8 cellular contexts compared by ENCODE assay signal in the genomic region with DNA sequence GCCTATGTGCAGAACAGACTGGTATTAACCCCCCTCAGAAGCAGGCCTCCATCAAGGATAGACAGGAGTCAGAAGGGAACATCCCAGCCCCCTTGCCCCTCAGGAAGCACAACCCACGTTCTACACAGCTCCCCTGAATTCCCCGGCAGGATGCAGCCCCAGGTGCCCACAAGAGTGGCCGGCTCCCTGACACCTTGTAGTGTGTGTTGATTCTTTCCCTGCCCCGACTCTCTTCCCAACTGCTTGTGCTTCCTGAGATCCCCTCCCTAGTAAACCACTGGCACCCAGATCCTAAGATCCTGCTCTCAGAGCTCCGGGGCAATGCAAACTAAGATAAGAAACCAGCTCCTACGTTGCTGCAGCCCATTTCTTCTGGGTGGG. TPM values are rescaled to one million over a fixed set of nuclear protein-coding genes. Genes with fewer than 3 reads are reported as not detected.
DNase-seq lines count a peak whose midpoint lies in the region; FAIRE-seq and TF ChIP-seq lines count a peak whose summit lies in the region.

No MANE protein-coding gene starts in this region.

- WGBS in esophagus squamous epithelium, 2 donors: 36 to 41% methylated on average over 4 to 6 of the region's 6 CpGs

- H3K27ac ChIP-seq in SJSA1 (peak overlapping the region; percentile 32), esophagus squamous epithelium (peak overlapping the region; percentile 14 to 85 (median 70)), skin epidermis (peak overlapping the region in 18 of 21 experiments; percentile 24 to 96 (median 74))

- no peaks in the 10 kb centered on the region for H3K36me3 ChIP-seq in SJSA1
- H3K36me3 ChIP-seq in esophagus squamous epithelium: no peaks in the 10 kb centered on the region

- H3K27me3 ChIP-seq in SJSA1 (replicated peaks) (no peaks in the 10 kb centered on the region), esophagus squamous epithelium (no peaks in the 10 kb centered on the region)

- peaks cover 27% of the 10 kb centered on the region for H3K4me1 ChIP-seq in SJSA1 (replicated peaks)
- H3K4me1 ChIP-seq in esophagus squamous epithelium: peaks cover 8 to 51% (median 28%) of the 10 kb centered on the region in 3 donors

- H3K9me3 ChIP-seq in SJSA1 (replicated peaks) (no peaks in the 10 kb centered on the region), esophagus squamous epithelium (no peaks in the 10 kb centered on the region)

- DNase-seq in GM12864 (ENCODE audit: low read depth) (no peak), SJSA1 (ENCODE audit: low read depth in 1 of 2, low spot score in 2 of 2) (no peak), esophagus squamous epithelium (lab: John Stamatoyannopoulos, UW) (no peak), HT-29 (ENCODE audit: low spot score) (no peak), GM19239 (ENCODE audit: insufficient read length, low spot score) (no peak), A172 (ENCODE audit: low spot score) (no peak)
- DNase-seq in stimulated activated CD4-positive, alpha-beta T cell treated with anti-CD3 and anti-CD28 coated beads, Interleukin-1b, Interleukin-23, amount 100 ng/mL, for 48 hours: no peak

- FAIRE-seq in GM19239 (lab: Jason Lieb, UNC): no peak

- intact Hi-C loops in esophagus squamous epithelium (cut with DNase I): no loop called here

- TF ChIP-seq CTCF in GM12864 (IDR thresholded peaks at IDR 0.05; ENCODE audit: low read depth, low read length, missing control alignments): no peak
- no peak for TF ChIP-seq CTCF in esophagus squamous epithelium (IDR thresholded peaks at IDR 0.05)

- peak overlapping the region; percentile 20; the same call in 1 of the 2 replicates for H3K4me3 ChIP-seq in GM12864 (ENCODE audit: low read depth, low read length)
- peak overlapping the region; percentile 23 for H3K4me3 ChIP-seq in SJSA1
- H3K4me3 ChIP-seq in esophagus squamous epithelium: peak overlapping the region in 3 of 4 donors; percentile 2 to 53 (median 19)
- H3K4me3 ChIP-seq in skin epidermis: peak overlapping the region in 1 of 7 experiments; percentile 11

- TF ChIP-seq POLR2A in esophagus squamous epithelium (IDR thresholded peaks at IDR 0.05): no peak

RNA-seq across cellular contexts. Expression of a gene that starts 34.8 kb away (rescaled TPM):
- 50.8 and 83.4 TPM in 2 replicates for total RNA-seq in SJSA1 (2014; rRNA removed; shearing (Covaris generic))
- 10 to 100 TPM; 13.7 to 44.4 (median 34.4) TPM for total RNA-seq in esophagus squamous epithelium
- total RNA-seq in HT-29 (2014; rRNA removed; shearing (Covaris generic)): 116 and 128 TPM in 2 replicates
- 30.1 and 38.4 TPM in 2 replicates for total RNA-seq in A172 (2014; rRNA removed; shearing (Covaris generic))

RNA-seq across cellular contexts. Expression of a gene that starts 46.7 kb away (rescaled TPM):
- total RNA-seq in SJSA1 (2014; rRNA removed; shearing (Covaris generic)): 10.1 and 11.5 TPM in 2 replicates
- total RNA-seq in esophagus squamous epithelium: 10 to 100 TPM; 13.7 to 22.9 (median 17.0) TPM
- total RNA-seq in HT-29 (2014; rRNA removed; shearing (Covaris generic)): 13.3 and 13.4 TPM in 2 replicates
- total RNA-seq in A172 (2014; rRNA removed; shearing (Covaris generic)): 20.7 and 30.9 TPM in 2 replicates
